12 cellular contexts compared by ENCODE assay signal in genomic region chr17:81423698-81424071, GRCh38. TPM values are rescaled to one million over a fixed set of nuclear protein-coding genes. Genes with fewer than 3 reads are reported as not detected.
A peak's percentile ranks its signal among the peaks of the same experiment; 100 is the strongest.
DNase-seq lines count a peak whose midpoint lies in the region; ATAC-seq and TF ChIP-seq lines count a peak whose summit lies in the region.
"Had no signal": no experiment of that assay in that cellular context is flagged by ENCODE, and none has a peak within 500 bp of the region (broad histone marks: within the 10 kb centered on the region; RNA-seq: fewer than 3 reads in every experiment).

No MANE protein-coding gene starts in this region.

- H3K27me3 ChIP-seq in HUES6 (ENCODE audit: control insufficient read depth, insufficient read depth, low read length) (no peaks in the 10 kb centered on the region), body of pancreas (no peaks in the 10 kb centered on the region), lung (ENCODE audit: control insufficient read depth, insufficient read depth) (no peaks in the 10 kb centered on the region), suprapubic skin (no peaks in the 10 kb centered on the region)

- H3K27me3 Mint-ChIP-seq in HFFc6 (ENCODE audit: insufficient read depth) = no peaks in the 10 kb centered on the region

- peak overlapping the region; percentile 44 for H3K9ac ChIP-seq in HUES6 (ENCODE audit: low read length)

- H3K4me3 Mint-ChIP-seq in HFFc6 = no peak overlapping the region; the same call in 1 of the 2 replicates
- H3K4me3 Mint-ChIP-seq: activated CD8-positive, alpha-beta T cell treated with anti-CD3 and anti-CD28 coated beads, Interleukin-2, amount 10 ng/mL, durations not matched to agents 7 days and 5 days; CD4-positive, CD25-positive, alpha-beta regulatory T cell; nephron progenitor cell had no signal

- no peaks in the 10 kb centered on the region for H3K9me3 Mint-ChIP-seq in HFFc6
- H3K9me3 Mint-ChIP-seq: CD4-positive, CD25-positive, alpha-beta regulatory T cell; nephron progenitor cell had no signal

- no peak for TF ChIP-seq CTCF in body of pancreas (IDR thresholded peaks at IDR 0.05)
- TF ChIP-seq CTCF in lung (IDR thresholded peaks at IDR 0.05; ENCODE audit: control extremely low read depth, extremely low read depth) = no peak
- TF ChIP-seq CTCF in suprapubic skin (IDR thresholded peaks at IDR 0.05) = no peak
- no peak for TF ChIP-seq CTCF in HFFc6 (IDR thresholded peaks at IDR 0.05)

- no peak overlapping the region; the same call in none of the 2 replicates for H3K27ac Mint-ChIP-seq in HFFc6
- H3K27ac Mint-ChIP-seq: activated CD8-positive, alpha-beta T cell treated with anti-CD3 and anti-CD28 coated beads, Interleukin-2, amount 10 ng/mL, durations not matched to agents 7 days and 5 days; CD4-positive, CD25-positive, alpha-beta regulatory T cell; nephron progenitor cell had no signal

- H3K4me1 ChIP-seq in HUES6 (ENCODE audit: control insufficient read depth, insufficient read depth, low read length) (peaks cover 28% of the 10 kb centered on the region), body of pancreas (peaks cover 78% of the 10 kb centered on the region), lung (ENCODE audit: control insufficient read depth in 2 of 2, insufficient read depth in 2 of 2, low read length in 2 of 2) (peaks cover 13 to 52% of the 10 kb centered on the region in 2 donors), suprapubic skin (peaks cover 71% of the 10 kb centered on the region)

- no peak for ATAC-seq in body of pancreas
- no peak for ATAC-seq in lung (ENCODE audit: insufficient read depth, low FRiP score)
- ATAC-seq: activated CD8-positive, alpha-beta T cell treated with anti-CD3 and anti-CD28 coated beads, Interleukin-2, amount 10 ng/mL, durations not matched to agents 7 days and 5 days had no signal

- no peaks in the 10 kb centered on the region for H3K36me3 Mint-ChIP-seq in HFFc6 (ENCODE audit: low read depth)
- H3K36me3 Mint-ChIP-seq: CD4-positive, CD25-positive, alpha-beta regulatory T cell had no signal

- H3K27ac ChIP-seq in HUES6 (ENCODE audit: low read depth, low read length) = peak overlapping the region; percentile 77; the same call in 1 of the 2 replicates
- H3K27ac ChIP-seq in body of pancreas = peak overlapping the region; percentile 53 to 89 (median 78)
- peak overlapping the region; percentile 66 to 77 for H3K27ac ChIP-seq in lung (ENCODE audit: low read depth in 1 of 2, low read length in 1 of 2)
- H3K27ac ChIP-seq in suprapubic skin = peak overlapping the region; percentile 90

- H3K4me1 Mint-ChIP-seq in HFFc6 (ENCODE audit: low read depth) = peaks cover 12% of the 10 kb centered on the region

- H3K9me3 ChIP-seq in HUES6 (ENCODE audit: control insufficient read depth, insufficient read depth, low read depth, low read length) (peaks cover 6% of the 10 kb centered on the region; the same call in 1 of the 2 replicates), body of pancreas (no peaks in the 10 kb centered on the region), lung (ENCODE audit: control insufficient read depth in 2 of 2, insufficient read depth in 1 of 2, low read length in 1 of 2) (no peaks in the 10 kb centered on the region), suprapubic skin (no peaks in the 10 kb centered on the region)

- H3K36me3 ChIP-seq in HUES6 (ENCODE audit: control insufficient read depth, insufficient read depth, low read length) (no peaks in the 10 kb centered on the region), body of pancreas (replicated peaks in 1 of 2; ENCODE audit: insufficient read depth in 1 of 2, low read depth in 2 of 2) (no peaks in the 10 kb centered on the region), lung (ENCODE audit: control insufficient read depth in 2 of 2, insufficient read depth in 2 of 2, low read length in 2 of 2) (no peaks in the 10 kb centered on the region), suprapubic skin (no peaks in the 10 kb centered on the region)

- no peak for TF ChIP-seq EP300 in suprapubic skin (IDR thresholded peaks at IDR 0.05)

- TF ChIP-seq POLR2A in body of pancreas (IDR thresholded peaks at IDR 0.05) = no peak
- no peak for TF ChIP-seq POLR2A in suprapubic skin (IDR thresholded peaks at IDR 0.05)

- intact Hi-C loops in body of pancreas (cut with DNase I) = no loop called here

- DNase-seq in body of pancreas (no peak), lung (ENCODE audit: low spot score) (no peak), suprapubic skin (ENCODE audit: low spot score in 2 of 2) (no peak), LoVo (ENCODE audit: low spot score) (no peak), HFFc6 (no peak), DMS153 (lab: John Stamatoyannopoulos, UW) (no peak)
- DNase-seq: activated CD8-positive, alpha-beta T cell treated with anti-CD3 and anti-CD28 coated beads, Interleukin-2, amount 10 ng/mL, durations not matched to agents 7 days and 5 days; CD4-positive, CD25-positive, alpha-beta regulatory T cell; NCI-H1930; SIG-M5 had no signal

- H3K4me3 ChIP-seq in HUES6 (ENCODE audit: low read depth, low read length) (no peak overlapping the region), body of pancreas (no peak overlapping the region), lung (no peak overlapping the region), suprapubic skin (peak overlapping the region; percentile 29)

- WGBS in body of pancreas, 2 donors = 17 to 82% methylated on average over 1 to 12 of the region's 16 CpGs
- WGBS in lung, 2 donors = 71 to 81% methylated on average over 11 to 16 of the region's 16 CpGs
- WGBS in suprapubic skin = no CpG with 5 or more reads among the region's 16 CpGs

RNA-seq across cellular contexts. Expression of gene BAHCC1, which starts 28.4 kb away (rescaled TPM):
- total RNA-seq in body of pancreas (10 to 100 TPM in 1 of 2 donors, 1 to 10 TPM in 1; 5.7 to 14.8 TPM), lung (10 to 100 TPM; 24.4 to 24.9 TPM), suprapubic skin (10 to 100 TPM in 2 of 4 donors, 1 to 10 TPM in 2; 4.5 to 19.3 (median 12.2) TPM)
- polyA plus RNA-seq in lung = 10 to 100 TPM in 1 of 2 donors, 1 to 10 TPM in 1; 7.6 to 10.5 TPM
- 1 to 10 TPM; 7.3 to 9.7 (median 8.3) TPM for total RNA-seq in HFFc6 (2021; fragmentation: NEBNext Ultra II Directional; extraction: Animal tissue kit (Norgen Biotek cat#: 25700))
- polyA plus RNA-seq: CD4-positive, CD25-positive, alpha-beta regulatory T cell had no signal
